ENCODE assay signal across 20 cellular contexts in genomic region chr10:31069411-31069810, GRCh38. TPM values are rescaled to one million over a fixed set of nuclear protein-coding genes. Genes with fewer than 3 reads are reported as not detected.
DNase-seq lines count a peak whose midpoint lies in the region; TF ChIP-seq lines count a peak whose summit lies in the region.
"Had no signal": no experiment of that assay in that cellular context is flagged by ENCODE, and none has a peak within 500 bp of the region (broad histone marks: within the 10 kb centered on the region; RNA-seq: fewer than 3 reads in every experiment).

No MANE protein-coding gene starts in this region.

- peaks cover 18% of the 10 kb centered on the region for H3K4me1 Mint-ChIP-seq in mesothelial cell of epicardium
- H3K4me1 Mint-ChIP-seq: CD4-positive, CD25-positive, alpha-beta regulatory T cell had no signal

- H3K27ac Mint-ChIP-seq in mesothelial cell of epicardium = peak overlapping the region; percentile 7
- H3K27ac Mint-ChIP-seq: GM23338 had no signal

- H3K4me3 ChIP-seq in left ventricle myocardium inferior = no peak overlapping the region
- no peak overlapping the region for H3K4me3 ChIP-seq in smooth muscle cell
- H3K4me3 ChIP-seq: GM23338 had no signal

- no peaks in the 10 kb centered on the region for H4K20me1 ChIP-seq in smooth muscle cell (ENCODE audit: low read depth)

- intact Hi-C loops in left ventricle myocardium inferior (cut with micrococcal nuclease) = no loop called here
- intact Hi-C loops in cardiac septum (cut with DNase I) = no loop called here

- H3K4me2 ChIP-seq in smooth muscle cell = peak overlapping the region; percentile 32
- H3K4me2 ChIP-seq: GM23338 had no signal

- H3K9ac ChIP-seq in smooth muscle cell (ENCODE audit: low read depth) = no peak overlapping the region

- DNase-seq in left ventricle myocardium inferior = no peak
- DNase-seq in cardiac septum (ENCODE audit: low spot score) = no peak
- DNase-seq in NCI-H82 (lab: John Stamatoyannopoulos, UW) = peak; percentile 87
- no peak for DNase-seq in mesothelial cell of epicardium (ENCODE audit: low spot score in 2 of 2, unreplicated experiment in 2 of 2)
- no peak for DNase-seq in smooth muscle cell (lab: John Stamatoyannopoulos, UW; ENCODE audit: unreplicated experiment)
- DNase-seq in activated effector memory CD4-positive, alpha-beta T cell treated with Interleukin-2 at 50 U/mL for 16 hours = no peak
- no peak for DNase-seq in amygdala (lab: John Stamatoyannopoulos, UW)
- no peak for DNase-seq in mesenteric fat pad (ENCODE audit: low spot score)
- DNase-seq: BE2C; CD4-positive, CD25-positive, alpha-beta regulatory T cell; COR-L47; Kasumi-1; NCI-H1105; NCI-H1694; NCI-H2081 treated with DMSO at 0.1 percent for 48 hours; NCI-H446 treated with DMSO at 0.1 percent for 48 hours; NCI-H748 treated with DMSO at 0.1 percent for 48 hours; SIG-M5 had no signal

- 64% methylated on average over 3 of the region's 3 CpGs for WGBS in smooth muscle cell (ENCODE audit: low lambda C conversion rate)

- peaks cover 37% of the 10 kb centered on the region for H3K4me1 ChIP-seq in left ventricle myocardium inferior
- H3K4me1 ChIP-seq in smooth muscle cell (ENCODE audit: low read depth) = peaks cover 5% of the 10 kb centered on the region
- H3K4me1 ChIP-seq: BE2C had no signal

- H3K36me3 ChIP-seq in left ventricle myocardium inferior (no peaks in the 10 kb centered on the region), smooth muscle cell (ENCODE audit: low read depth) (no peaks in the 10 kb centered on the region)
- H3K36me3 ChIP-seq: BE2C had no signal

- H3K36me3 Mint-ChIP-seq in mesothelial cell of epicardium = no peaks in the 10 kb centered on the region
- H3K36me3 Mint-ChIP-seq: CD4-positive, CD25-positive, alpha-beta regulatory T cell had no signal

- peak overlapping the region; percentile 66 for H3K27ac ChIP-seq in left ventricle myocardium inferior (replicated peaks)
- peak overlapping the region; percentile 36 for H3K27ac ChIP-seq in smooth muscle cell (ENCODE audit: low read depth)
- H3K27ac ChIP-seq: HL-60 had no signal

- H3K27me3 ChIP-seq in left ventricle myocardium inferior (ENCODE audit: low read depth) = no peaks in the 10 kb centered on the region
- H3K27me3 ChIP-seq in smooth muscle cell (ENCODE audit: low read depth) = no peaks in the 10 kb centered on the region
- H3K27me3 ChIP-seq: BE2C had no signal

- H3K79me2 ChIP-seq in smooth muscle cell (ENCODE audit: low read depth) = no peaks in the 10 kb centered on the region

- TF ChIP-seq CTCF in left ventricle myocardium inferior (IDR thresholded peaks at IDR 0.05; ENCODE audit: borderline replicate concordance) (no peak), mesothelial cell of epicardium (IDR thresholded peaks at IDR 0.05; ENCODE audit: unreplicated experiment) (no peak), smooth muscle cell (IDR thresholded peaks at IDR 0.05; ENCODE audit: borderline replicate concordance, insufficient read depth, poor library complexity, severe bottlenecking) (no peak)

- H3K4me3 Mint-ChIP-seq in mesothelial cell of epicardium = no peak overlapping the region
- H3K4me3 Mint-ChIP-seq: CD4-positive, CD25-positive, alpha-beta regulatory T cell; GM23338 had no signal

- H3F3A ChIP-seq in smooth muscle cell (ENCODE audit: low read depth) = peaks cover 8% of the 10 kb centered on the region

- H3K9me3 ChIP-seq in left ventricle myocardium inferior (replicated peaks) = no peaks in the 10 kb centered on the region
- no peaks in the 10 kb centered on the region for H3K9me3 ChIP-seq in smooth muscle cell (replicated peaks; ENCODE audit: low read depth)
- H3K9me3 ChIP-seq: BE2C had no signal

- no peak overlapping the region for H2AFZ ChIP-seq in smooth muscle cell (ENCODE audit: low read depth)
- H2AFZ ChIP-seq: GM23338 had no signal

- no peaks in the 10 kb centered on the region for H3K9me3 Mint-ChIP-seq in mesothelial cell of epicardium
- H3K9me3 Mint-ChIP-seq: GM23338 had no signal

- H3K27me3 Mint-ChIP-seq in mesothelial cell of epicardium (ENCODE audit: low read depth) = peaks cover 8% of the 10 kb centered on the region

RNA-seq across cellular contexts. Expression of gene ZNF438, which starts 37.7 kb away (rescaled TPM):
- 13.2 TPM for total RNA-seq in left ventricle myocardium inferior
- 12.5 TPM for total RNA-seq in cardiac septum
- 5.3 to 6.6 TPM (median 6.0 TPM) in 3 replicates for total RNA-seq in mesothelial cell of epicardium
- 3.4 TPM in 2 replicates for total RNA-seq in smooth muscle cell
- polyA plus RNA-seq in smooth muscle cell = 2.8 and 3.2 TPM in 2 replicates
- total RNA-seq in mesenteric fat pad = 9.4 TPM
